ENCODE assay signal across 1 cellular context in genomic region chr10:34528320-34528719, GRCh38.
TF ChIP-seq lines count a peak whose summit lies in the region.

No MANE protein-coding gene starts in this region.

TF ChIP-seq in HEK293, 187 proteins besides CTCF, POLR2A, EP300 and RAD21 (continued from another document and continues in another):
- no peak; the same call in 1 of the 2 replicates for TF ChIP-seq ZNF394 (tag by site-specific recombination; IDR thresholded peaks at IDR 0.05; ENCODE audit: borderline replicate concordance)
- TF ChIP-seq ZNF837 (tag by site-specific recombination; IDR thresholded peaks at IDR 0.05) = no peak
- peak; percentile 66; the same call in 1 of the 2 replicates for TF ChIP-seq ZNF843 (tag by site-specific recombination; IDR thresholded peaks at IDR 0.05)
- peak; percentile 63 for TF ChIP-seq PRDM1 (tag by site-specific recombination; IDR thresholded peaks at IDR 0.05)
- peak; percentile 48; the same call in 1 of the 2 replicates for TF ChIP-seq ZXDB (tag by site-specific recombination; IDR thresholded peaks at IDR 0.05)
- TF ChIP-seq ZBTB7A (tag by site-specific recombination; IDR thresholded peaks at IDR 0.05; ENCODE audit: low read depth) = no peak
- no peak for TF ChIP-seq ZNF148 (tag by site-specific recombination; IDR thresholded peaks at IDR 0.05; ENCODE audit: borderline replicate concordance)
- no peak for TF ChIP-seq ZNF37A (tag by site-specific recombination; IDR thresholded peaks at IDR 0.05)
- no peak for TF ChIP-seq ZNF488 (tag by site-specific recombination; IDR thresholded peaks at IDR 0.05)
- TF ChIP-seq OSR2 (tag by site-specific recombination; IDR thresholded peaks at IDR 0.05) = peak; percentile 67
- TF ChIP-seq ZNF138 (tag by site-specific recombination; IDR thresholded peaks at IDR 0.05; ENCODE audit: borderline replicate concordance) = no peak
- TF ChIP-seq ZNF132 (tag by site-specific recombination; IDR thresholded peaks at IDR 0.05; ENCODE audit: borderline replicate concordance) = no peak
- no peak for TF ChIP-seq ZNF433 (tag by site-specific recombination; IDR thresholded peaks at IDR 0.05; ENCODE audit: low read depth)
- TF ChIP-seq GLIS1 (tag by site-specific recombination; IDR thresholded peaks at IDR 0.05) = peak; percentile 76
- TF ChIP-seq ZBTB49 (tag by site-specific recombination; IDR thresholded peaks at IDR 0.05; ENCODE audit: low read depth) = no peak
- TF ChIP-seq RBAK (tag by site-specific recombination; IDR thresholded peaks at IDR 0.05) = no peak
- peak; percentile 88 for TF ChIP-seq ZNF362 (tag by site-specific recombination; IDR thresholded peaks at IDR 0.05)
- TF ChIP-seq INSM2 (tag by site-specific recombination; IDR thresholded peaks at IDR 0.05) = peak; percentile 86
- TF ChIP-seq ZNF76 (tag by site-specific recombination; IDR thresholded peaks at IDR 0.05; ENCODE audit: borderline replicate concordance, low read depth) = no peak
- TF ChIP-seq ZBTB48 (tag by site-specific recombination; IDR thresholded peaks at IDR 0.05) = no peak
- TF ChIP-seq IKZF3 (tag by site-specific recombination; IDR thresholded peaks at IDR 0.05) = peak; percentile 72
- TF ChIP-seq ZNF654 (tag by site-specific recombination; IDR thresholded peaks at IDR 0.05; ENCODE audit: low read depth) = no peak
- no peak for TF ChIP-seq ZNF768 (tag by site-specific recombination; IDR thresholded peaks at IDR 0.05)
- no peak for TF ChIP-seq ZNF571 (tag by site-specific recombination; IDR thresholded peaks at IDR 0.05)
- no peak for TF ChIP-seq ZNF600 (tag by site-specific recombination; IDR thresholded peaks at IDR 0.05)
- peak; percentile 73 for TF ChIP-seq HIC1 (tag by site-specific recombination; IDR thresholded peaks at IDR 0.05)
- TF ChIP-seq GLI2 (tag by site-specific recombination; IDR thresholded peaks at IDR 0.05; ENCODE audit: borderline replicate concordance, low read depth) = no peak
- TF ChIP-seq ZNF645 (tag by site-specific recombination; IDR thresholded peaks at IDR 0.05) = no peak
- no peak for TF ChIP-seq ELK4 (IDR thresholded peaks at IDR 0.05; ENCODE audit: borderline replicate concordance, low read depth, low read length)
- TF ChIP-seq GLI4 (tag by site-specific recombination; IDR thresholded peaks at IDR 0.05) = no peak
- TF ChIP-seq TSHZ1 (tag by site-specific recombination; IDR thresholded peaks at IDR 0.05; ENCODE audit: borderline replicate concordance) = peak; percentile 34; the same call in 1 of the 2 replicates
- no peak for TF ChIP-seq BCL6B (tag by site-specific recombination; IDR thresholded peaks at IDR 0.05)
- peak; percentile 31; the same call in 1 of the 2 replicates for TF ChIP-seq ZNF184 (tag by site-specific recombination; IDR thresholded peaks at IDR 0.05)
- TF ChIP-seq PRDM6 (tag by site-specific recombination; IDR thresholded peaks at IDR 0.05) = peak; percentile 70
